17 cellular contexts compared by ENCODE assay signal in the genomic region with DNA sequence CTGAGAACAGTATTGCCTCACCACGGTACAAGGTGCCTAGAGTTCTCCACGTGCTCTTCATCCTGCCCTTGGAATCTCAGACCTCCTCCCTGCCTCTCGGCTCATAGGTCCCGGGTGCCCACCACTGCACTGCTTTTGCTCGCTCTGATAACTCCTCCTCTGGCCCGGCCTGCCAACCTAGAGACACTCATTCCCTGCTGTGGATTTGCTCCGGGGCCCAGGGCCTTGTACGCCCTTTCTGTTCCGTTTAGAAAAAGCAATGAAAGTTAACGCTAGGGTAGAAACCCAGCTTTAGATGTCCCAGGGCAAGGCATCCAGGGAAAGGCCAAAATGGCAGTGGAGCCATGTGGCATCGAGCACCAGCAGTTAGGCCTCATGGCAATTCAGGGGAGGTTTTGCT.
A peak's percentile ranks its signal among the peaks of the same experiment; 100 is the strongest.
DNase-seq lines count a peak whose midpoint lies in the region; TF ChIP-seq lines count a peak whose summit lies in the region.
"Had no signal": no experiment of that assay in that cellular context is flagged by ENCODE, and none has a peak within 500 bp of the region (broad histone marks: within the 10 kb centered on the region; RNA-seq: fewer than 3 reads in every experiment).

No MANE protein-coding gene starts in this region.

- H3K4me3 Mint-ChIP-seq in chondrocyte (ENCODE audit: unreplicated experiment) (no peak overlapping the region), nephron (no peak overlapping the region)
- H3K4me3 Mint-ChIP-seq: CD14-positive monocyte; CD4-positive, alpha-beta T cell; CD8-positive, alpha-beta memory T cell had no signal

- TF ChIP-seq CTCF in chondrocyte (IDR thresholded peaks at IDR 0.05) (no peak), nephron (IDR thresholded peaks at IDR 0.05; ENCODE audit: unreplicated experiment in 3 of 3) (no peak)

- H3K36me3 ChIP-seq in BLaER1 treated with 17β-estradiol and CSF1 and Interleukin-3, amounts not matched to agents 10 nM and 100 nM = no peaks in the 10 kb centered on the region

- peaks cover 0 to 9% (median 5%) of the 10 kb centered on the region in 10 experiments; a peak in 9 of 20 replicates for H3K4me1 ChIP-seq in BLaER1 treated with 17β-estradiol and CSF1 and Interleukin-3, amounts not matched to agents 10 nM and 100 nM

- no peak for DNase-seq in chondrocyte (ENCODE audit: low spot score)
- DNase-seq in globus pallidus (ENCODE audit: low spot score) = no peak
- no peak for DNase-seq in germinal center (ENCODE audit: low spot score)
- no peak for DNase-seq in dedifferentiated amniotic fluid mesenchymal stem cell (ENCODE audit: extremely low spot score)
- DNase-seq: CD4-positive, alpha-beta T cell; CD8-positive, alpha-beta memory T cell; DMS 273 treated with DMSO at 0.1 percent for 48 hours; DMS79; EL; GDM1; GM23248; H7; HCEC 1CT had no signal

- H3K27me3 Mint-ChIP-seq in chondrocyte (ENCODE audit: low read depth) = peaks cover 2% of the 10 kb centered on the region
- H3K27me3 Mint-ChIP-seq in nephron (ENCODE audit: low read depth) = peaks cover 6% of the 10 kb centered on the region
- H3K27me3 Mint-ChIP-seq: CD4-positive, alpha-beta T cell had no signal

- H3K27me3 ChIP-seq in BLaER1 treated with 17β-estradiol and CSF1 and Interleukin-3, amounts not matched to agents 10 nM and 100 nM = no peaks in the 10 kb centered on the region

- no peaks in the 10 kb centered on the region for H3K9me3 ChIP-seq in BLaER1 treated with 17β-estradiol and CSF1 and Interleukin-3, amounts not matched to agents 10 nM and 100 nM (replicated peaks in 1 of 11)

- no peak overlapping the region for H3K4me3 ChIP-seq in BLaER1 treated with 17β-estradiol and CSF1 and Interleukin-3, amounts not matched to agents 10 nM and 100 nM
- H3K4me3 ChIP-seq: GM12878, GM23248 had no signal

- peak overlapping the region; percentile 41 for H3K27ac Mint-ChIP-seq in chondrocyte (ENCODE audit: unreplicated experiment)
- H3K27ac Mint-ChIP-seq in nephron = peak overlapping the region in 2 of 3 experiments; percentile 21 to 77
- H3K27ac Mint-ChIP-seq: CD4-positive, alpha-beta T cell; CD8-positive, alpha-beta memory T cell had no signal

- H4K20me1 ChIP-seq in BLaER1 treated with 17β-estradiol and CSF1 and Interleukin-3, amounts not matched to agents 10 nM and 100 nM = no peaks in the 10 kb centered on the region

- H3K27ac ChIP-seq in BLaER1 treated with 17β-estradiol and CSF1 and Interleukin-3, amounts not matched to agents 10 nM and 100 nM = no peak overlapping the region
- H3K27ac ChIP-seq: GM23248 had no signal

- no peak overlapping the region for H3K9ac ChIP-seq in BLaER1 treated with 17β-estradiol and CSF1 and Interleukin-3, amounts not matched to agents 10 nM and 100 nM
- H3K9ac ChIP-seq: GM23248 had no signal

- H3K9me3 Mint-ChIP-seq in chondrocyte (ENCODE audit: low read depth) (no peaks in the 10 kb centered on the region), nephron (no peaks in the 10 kb centered on the region)
- H3K9me3 Mint-ChIP-seq: CD4-positive, alpha-beta T cell; CD8-positive, alpha-beta memory T cell had no signal

- H3K36me3 Mint-ChIP-seq in chondrocyte (ENCODE audit: low read depth) (peaks cover 1% of the 10 kb centered on the region), nephron (ENCODE audit: low read depth) (no peaks in the 10 kb centered on the region)
- H3K36me3 Mint-ChIP-seq: CD8-positive, alpha-beta memory T cell had no signal

- H3K4me1 Mint-ChIP-seq in chondrocyte (ENCODE audit: low read depth) = peaks cover 33% of the 10 kb centered on the region
- H3K4me1 Mint-ChIP-seq in nephron = peaks cover 28% of the 10 kb centered on the region
- H3K4me1 Mint-ChIP-seq: CD8-positive, alpha-beta memory T cell had no signal

- H3K4me2 ChIP-seq in BLaER1 treated with 17β-estradiol and CSF1 and Interleukin-3, amounts not matched to agents 10 nM and 100 nM = peak overlapping the region in 6 of 11 experiments; percentile 9 to 41 (median 16); a peak in 5 of 22 replicates
